1 cellular context compared by ENCODE assay signal in the genomic region with DNA sequence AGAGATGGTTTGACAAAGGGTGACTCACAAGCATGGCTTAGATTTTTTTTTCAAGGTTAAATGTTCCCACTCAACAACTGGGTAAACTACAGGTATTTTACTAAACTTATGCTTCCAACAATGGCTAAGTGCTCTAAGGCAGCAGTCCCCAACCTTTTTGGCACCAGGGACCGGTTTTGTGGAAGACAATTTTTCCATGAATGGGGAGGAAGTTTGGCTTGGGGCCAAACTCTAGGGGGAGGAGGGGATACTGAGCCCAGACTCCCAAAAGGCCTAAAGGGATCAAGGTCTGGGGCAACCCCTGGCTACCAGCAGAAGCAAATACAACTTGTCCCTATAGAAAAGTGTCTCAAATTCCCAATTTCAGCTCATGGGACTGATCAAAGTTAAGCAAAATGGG.
TF ChIP-seq lines count a peak whose summit lies in the region.

No MANE protein-coding gene starts in this region.

TF ChIP-seq in endothelial cell of umbilical vein, 7 proteins besides CTCF, POLR2A, EP300 and RAD21 (continued from another document):
- no peak for TF ChIP-seq EZH2 (IDR thresholded peaks at IDR 0.05; ENCODE audit: borderline replicate concordance, low read depth, low read length, severe bottlenecking)
- no peak for TF ChIP-seq GATA2 (IDR thresholded peaks at IDR 0.05; ENCODE audit: insufficient read depth, insufficient read length, low read depth, low read length)
- TF ChIP-seq, protein P1, sequence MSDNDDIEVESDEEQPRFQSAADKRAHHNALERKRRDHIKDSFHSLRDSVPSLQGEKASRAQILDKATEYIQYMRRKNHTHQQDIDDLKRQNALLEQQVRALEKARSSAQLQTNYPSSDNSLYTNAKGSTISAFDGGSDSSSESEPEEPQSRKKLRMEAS (IDR thresholded peaks at IDR 0.05; ENCODE audit: insufficient read depth, insufficient read length), result no peak
TF ChIP-seq in endothelial cell of umbilical vein: peak in this region for 1.
